Comparison of ENCODE assay signal across 8 cellular contexts in the genomic region with DNA sequence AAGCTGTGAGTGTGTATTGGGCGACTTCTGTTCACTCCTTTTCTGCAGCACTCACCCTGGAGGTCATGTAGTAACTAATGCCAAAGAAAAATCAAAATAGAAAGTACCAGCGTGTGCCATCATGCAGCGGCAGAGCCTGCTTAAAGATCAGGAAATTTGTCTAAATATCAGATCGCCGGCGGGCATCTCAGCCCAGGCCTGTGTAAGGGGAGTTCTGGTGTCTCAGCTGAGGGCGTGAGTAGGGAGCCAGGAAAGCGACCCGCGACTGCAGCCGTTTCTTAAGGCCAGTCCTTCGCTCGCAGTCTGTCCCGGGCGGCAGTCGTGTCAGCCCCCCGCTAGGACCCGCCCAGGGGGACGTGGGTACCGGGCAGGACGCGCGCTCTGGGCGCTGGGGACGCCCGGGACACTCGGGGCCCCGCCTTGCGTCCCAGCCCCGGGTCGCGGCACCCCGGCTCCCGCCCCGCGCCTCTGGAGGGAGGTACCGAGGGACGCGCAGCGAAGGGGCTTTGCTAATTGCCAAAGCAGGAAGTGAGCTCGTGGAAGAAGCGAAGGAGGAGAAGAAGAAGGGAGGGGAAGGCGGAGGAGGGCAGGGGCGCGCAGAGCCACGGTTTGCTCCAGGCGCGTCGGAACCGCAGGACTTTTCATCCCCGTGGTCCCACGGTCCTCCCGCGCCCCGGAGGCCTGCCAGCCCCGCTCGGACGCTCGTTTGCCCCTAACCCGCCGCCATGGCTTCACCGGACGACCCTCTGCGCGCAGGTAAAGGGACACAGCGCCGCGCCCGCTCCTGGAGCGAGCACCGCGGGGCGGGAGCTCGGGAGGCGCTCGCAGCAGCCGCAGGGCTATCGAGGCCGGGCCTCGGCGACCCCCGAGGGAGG. TPM values are rescaled to one million over a fixed set of nuclear protein-coding genes. Genes with fewer than 3 reads are reported as not detected.
DNase-seq lines count a peak whose midpoint lies in the region; ATAC-seq, FAIRE-seq and TF ChIP-seq lines count a peak whose summit lies in the region.

No MANE protein-coding gene starts in this region.

- H3K4me1 ChIP-seq in right atrium auricular region: peaks cover 0 to 7% of the 10 kb centered on the region in 2 donors

- DNase-seq in NCI-H510A treated with DMSO at 0.1 percent for 48 hours (lab: John Stamatoyannopoulos, UW): peak; percentile 30
- no peak for DNase-seq in NCI-H510A (lab: John Stamatoyannopoulos, UW)
- DNase-seq in RPMI8226: peak; percentile 37
- no peak for DNase-seq in right atrium auricular region (ENCODE audit: low spot score)
- DNase-seq in skeletal muscle cell (ENCODE audit: low read depth): no peak
- DNase-seq in D721Med (ENCODE audit: insufficient read length, low spot score): no peak

- no peaks in the 10 kb centered on the region for H3K27me3 ChIP-seq in right atrium auricular region

- peak overlapping the region in 1 of 2 donors; percentile 10 for H3K27ac ChIP-seq in right atrium auricular region

- H3K4me1 Mint-ChIP-seq in activated naive CD4-positive, alpha-beta T cell treated with anti-CD3 and anti-CD28 coated beads, Interleukin-2, amount 50 U/mL, for 24 hours: peaks cover 19% of the 10 kb centered on the region

- TF ChIP-seq CTCF in right atrium auricular region (IDR thresholded peaks at IDR 0.05): no peak
- TF ChIP-seq CTCF in D721Med (IDR thresholded peaks at IDR 0.05; ENCODE audit: insufficient read depth, missing control alignments): no peak

- peak overlapping the region; percentile 52 to 70 for H3K4me3 ChIP-seq in right atrium auricular region
- peak overlapping the region; percentile 60 for H3K4me3 ChIP-seq in skeletal muscle cell (ENCODE audit: low read depth, low read length)

- no peaks in the 10 kb centered on the region for H3K36me3 Mint-ChIP-seq in activated naive CD4-positive, alpha-beta T cell treated with anti-CD3 and anti-CD28 coated beads, Interleukin-2, amount 50 U/mL, for 24 hours

- peak; percentile 68 for ATAC-seq in HG02943 (IDR thresholded peaks at IDR 0.05; ENCODE audit: low read depth, unreplicated experiment)

- peak overlapping the region; percentile 83 for H3K4me3 Mint-ChIP-seq in activated naive CD4-positive, alpha-beta T cell treated with anti-CD3 and anti-CD28 coated beads, Interleukin-2, amount 50 U/mL, for 24 hours

- peaks cover 35% of the 10 kb centered on the region for H3K27me3 Mint-ChIP-seq in activated naive CD4-positive, alpha-beta T cell treated with anti-CD3 and anti-CD28 coated beads, Interleukin-2, amount 50 U/mL, for 24 hours

- no peak for FAIRE-seq in D721Med (lab: Jason Lieb, UNC)

- H3K9me3 Mint-ChIP-seq in activated naive CD4-positive, alpha-beta T cell treated with anti-CD3 and anti-CD28 coated beads, Interleukin-2, amount 50 U/mL, for 24 hours: no peaks in the 10 kb centered on the region

- H3K9me3 ChIP-seq in right atrium auricular region: no peaks in the 10 kb centered on the region

- H3K36me3 ChIP-seq in right atrium auricular region: no peaks in the 10 kb centered on the region

- no peak overlapping the region for H3K27ac Mint-ChIP-seq in activated naive CD4-positive, alpha-beta T cell treated with anti-CD3 and anti-CD28 coated beads, Interleukin-2, amount 50 U/mL, for 24 hours

RNA-seq across cellular contexts. Expression of a gene that starts 1.1 kb away (rescaled TPM):
- total RNA-seq in right atrium auricular region: under 1 TPM in 1 of 2 donors, not detected in 1; 0.63 TPM

Comparison
In these comparisons a context has a peak if more than half of its experiments do, and no peak if none do; other contexts are left out.
1. DNase-seq: peak in NCI-H510A treated with DMSO at 0.1 percent for 48 hours (single experiment) and RPMI8226 (single experiment); none in NCI-H510A (single experiment), right atrium auricular region (single experiment), skeletal muscle cell (single experiment) and D721Med (single experiment).